ENCODE assay signal across 18 cellular contexts in the genomic region with DNA sequence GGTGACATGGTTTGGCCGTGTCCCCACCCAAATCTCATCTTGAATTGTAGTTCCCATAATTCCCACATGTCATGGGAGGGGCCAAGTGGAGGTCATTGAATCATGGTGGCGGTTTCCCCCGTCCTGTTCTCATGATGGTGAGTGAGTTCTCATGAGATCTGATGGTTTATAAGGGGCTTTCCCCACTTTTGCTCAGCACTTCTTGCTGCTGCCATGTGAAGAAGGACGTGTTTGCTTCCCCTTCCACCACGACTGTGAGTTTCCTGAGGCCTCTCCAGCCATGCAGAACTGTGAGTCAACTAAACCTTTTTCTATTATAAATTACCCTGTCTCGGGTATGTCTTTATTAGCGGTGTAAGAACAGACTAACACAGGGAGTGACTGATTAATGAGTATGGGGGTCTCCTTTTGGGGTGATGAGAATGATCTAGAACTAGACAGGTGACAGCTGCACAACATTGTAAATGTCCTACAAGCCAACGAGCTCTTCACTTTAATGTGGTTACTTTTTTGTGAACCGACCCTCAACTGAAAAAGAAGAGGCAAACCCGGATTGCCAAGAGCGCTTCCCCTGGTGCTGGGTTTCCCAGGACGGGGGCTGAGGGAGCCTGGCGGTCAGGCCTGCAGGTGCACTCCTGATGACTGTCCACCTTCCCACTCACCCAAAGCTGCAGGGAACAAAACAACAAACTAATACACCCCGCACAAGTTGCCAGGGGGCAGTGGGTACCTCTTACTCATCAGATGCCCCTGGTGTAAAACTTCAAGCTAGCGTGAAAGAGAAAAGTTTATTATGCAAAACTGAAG.
DNase-seq lines count a peak whose midpoint lies in the region; ATAC-seq, FAIRE-seq and TF ChIP-seq lines count a peak whose summit lies in the region.
"Had no signal": no experiment of that assay in that cellular context is flagged by ENCODE, and none has a peak within 500 bp of the region (broad histone marks: within the 10 kb centered on the region; RNA-seq: fewer than 3 reads in every experiment).

No MANE protein-coding gene starts in this region.

- H3K4me3 Mint-ChIP-seq in CD14-positive monocyte, result no peak overlapping the region
- no peak overlapping the region for H3K4me3 Mint-ChIP-seq in brain
- H3K4me3 Mint-ChIP-seq in naive thymus-derived CD8-positive, alpha-beta T cell, result no peak overlapping the region
- H3K4me3 Mint-ChIP-seq in T-helper 2 cell treated with Interferon-gamma antibody and Interleukin-4, amounts not matched to agents 5 μg/mL and 100 μg/mL, for 36 hours, result no peak overlapping the region
- H3K4me3 Mint-ChIP-seq: stimulated activated effector memory CD8-positive, alpha-beta T cell treated with anti-CD3 and anti-CD28 coated beads, Interleukin-12 subunit alpha, Interleukin-12 subunit beta, amount 100 ng/mL, for 72 hours had no signal

- H3K4me1 Mint-ChIP-seq in CD14-positive monocyte (peaks cover 19% of the 10 kb centered on the region), brain (peaks cover 31% of the 10 kb centered on the region)
- peaks cover 23 to 36% (median 33%) of the 10 kb centered on the region in 4 donors for H3K4me1 Mint-ChIP-seq in naive thymus-derived CD8-positive, alpha-beta T cell
- peaks cover 15% of the 10 kb centered on the region for H3K4me1 Mint-ChIP-seq in T-helper 2 cell treated with Interferon-gamma antibody and Interleukin-4, amounts not matched to agents 5 μg/mL and 100 μg/mL, for 36 hours (ENCODE audit: low read depth)

- ATAC-seq in naive thymus-derived CD8-positive, alpha-beta T cell, result no peak
- ATAC-seq: psoas muscle; stimulated activated effector memory CD8-positive, alpha-beta T cell treated with anti-CD3 and anti-CD28 coated beads, Interleukin-12 subunit alpha, Interleukin-12 subunit beta, amount 100 ng/mL, for 72 hours had no signal

- POLR2A ChIA-PET in naive thymus-derived CD8-positive, alpha-beta T cell (lab: Charles Lee), result no interaction called here

- H3K4me3 ChIP-seq in foreskin fibroblast (ENCODE audit: low read depth in 1 of 2, low read length in 2 of 2), result no peak overlapping the region
- H3K4me3 ChIP-seq: psoas muscle had no signal

- intact Hi-C loops in CD14-positive monocyte (cut with micrococcal nuclease), result no loop called here

- peak; percentile 86 for FAIRE-seq in GM18507 (lab: Jason Lieb, UNC)
- FAIRE-seq: H54 had no signal

- DNase-seq in CD14-positive monocyte (ENCODE audit: low spot score) (peak; percentile 81), GM18507 (ENCODE audit: extremely low spot score, insufficient read length, low read depth) (no peak), foreskin fibroblast (no peak)
- no peak for DNase-seq in naive thymus-derived CD8-positive, alpha-beta T cell
- no peak for DNase-seq in T-helper 2 cell treated with Interferon-gamma antibody and Interleukin-4, amounts not matched to agents 5 μg/mL and 100 μg/mL, for 36 hours (ENCODE audit: low spot score)
- no peak for DNase-seq in activated CD4-positive, CD25-positive, alpha-beta regulatory T cell treated with anti-CD3 and anti-CD28 coated beads, Interleukin-2, amount 50 U/mL, for 72 hours
- DNase-seq: activated effector memory CD4-positive, alpha-beta T cell treated with Interleukin-2 at 50 U/mL for 16 hours; amniotic stem cell; DMS153; Karpas-422; NCI-H1417 treated with DMSO at 0.1 percent for 48 hours; NCI-H82; psoas muscle; RPMI8226; trophoblast cell had no signal

- peaks cover 18 to 39% (median 29%) of the 10 kb centered on the region in 7 donors for H3K9me3 Mint-ChIP-seq in CD14-positive monocyte
- H3K9me3 Mint-ChIP-seq in brain, result peaks cover 9 to 27% (median 18%) of the 10 kb centered on the region in 5 experiments
- H3K9me3 Mint-ChIP-seq in naive thymus-derived CD8-positive, alpha-beta T cell, result peaks cover 0 to 13% (median 7%) of the 10 kb centered on the region in 9 donors
- peaks cover 13% of the 10 kb centered on the region for H3K9me3 Mint-ChIP-seq in T-helper 2 cell treated with Interferon-gamma antibody and Interleukin-4, amounts not matched to agents 5 μg/mL and 100 μg/mL, for 36 hours

- peak overlapping the region in 5 of 7 donors; percentile 35 to 80 (median 69) for H3K27ac Mint-ChIP-seq in CD14-positive monocyte
- H3K27ac Mint-ChIP-seq in brain, result peak overlapping the region in 3 of 5 experiments; percentile 52 to 67 (median 56)
- peak overlapping the region in 6 of 10 donors; percentile 14 to 53 (median 46) for H3K27ac Mint-ChIP-seq in naive thymus-derived CD8-positive, alpha-beta T cell
- no peak overlapping the region for H3K27ac Mint-ChIP-seq in T-helper 2 cell treated with Interferon-gamma antibody and Interleukin-4, amounts not matched to agents 5 μg/mL and 100 μg/mL, for 36 hours
- H3K27ac Mint-ChIP-seq: stimulated activated effector memory CD8-positive, alpha-beta T cell treated with anti-CD3 and anti-CD28 coated beads, Interleukin-12 subunit alpha, Interleukin-12 subunit beta, amount 100 ng/mL, for 72 hours had no signal

- TF ChIP-seq CTCF in CD14-positive monocyte (IDR thresholded peaks at IDR 0.05), result no peak
- TF ChIP-seq CTCF in brain (conservative IDR thresholded peaks at IDR 0.05), result no peak
- TF ChIP-seq CTCF in foreskin fibroblast (IDR thresholded peaks at IDR 0.05; ENCODE audit: low read depth, low read length), result no peak

- peaks cover 0 to 1% (median 0%) of the 10 kb centered on the region in 3 donors for H3K27me3 Mint-ChIP-seq in CD14-positive monocyte (ENCODE audit: low read depth in 3 of 3)
- H3K27me3 Mint-ChIP-seq in brain, result no peaks in the 10 kb centered on the region
- H3K27me3 Mint-ChIP-seq in naive thymus-derived CD8-positive, alpha-beta T cell, result no peaks in the 10 kb centered on the region
- no peaks in the 10 kb centered on the region for H3K27me3 Mint-ChIP-seq in T-helper 2 cell treated with Interferon-gamma antibody and Interleukin-4, amounts not matched to agents 5 μg/mL and 100 μg/mL, for 36 hours (ENCODE audit: low read depth)

- H3K36me3 Mint-ChIP-seq in CD14-positive monocyte, result peaks cover 80 to 95% of the 10 kb centered on the region in 2 donors
- peaks cover 65% of the 10 kb centered on the region for H3K36me3 Mint-ChIP-seq in brain
- H3K36me3 Mint-ChIP-seq in naive thymus-derived CD8-positive, alpha-beta T cell, result peaks cover 16 to 56% (median 40%) of the 10 kb centered on the region in 3 donors
- peaks cover 61% of the 10 kb centered on the region for H3K36me3 Mint-ChIP-seq in T-helper 2 cell treated with Interferon-gamma antibody and Interleukin-4, amounts not matched to agents 5 μg/mL and 100 μg/mL, for 36 hours (ENCODE audit: low read depth)
